8 cellular contexts compared by ENCODE assay signal in the genomic region with DNA sequence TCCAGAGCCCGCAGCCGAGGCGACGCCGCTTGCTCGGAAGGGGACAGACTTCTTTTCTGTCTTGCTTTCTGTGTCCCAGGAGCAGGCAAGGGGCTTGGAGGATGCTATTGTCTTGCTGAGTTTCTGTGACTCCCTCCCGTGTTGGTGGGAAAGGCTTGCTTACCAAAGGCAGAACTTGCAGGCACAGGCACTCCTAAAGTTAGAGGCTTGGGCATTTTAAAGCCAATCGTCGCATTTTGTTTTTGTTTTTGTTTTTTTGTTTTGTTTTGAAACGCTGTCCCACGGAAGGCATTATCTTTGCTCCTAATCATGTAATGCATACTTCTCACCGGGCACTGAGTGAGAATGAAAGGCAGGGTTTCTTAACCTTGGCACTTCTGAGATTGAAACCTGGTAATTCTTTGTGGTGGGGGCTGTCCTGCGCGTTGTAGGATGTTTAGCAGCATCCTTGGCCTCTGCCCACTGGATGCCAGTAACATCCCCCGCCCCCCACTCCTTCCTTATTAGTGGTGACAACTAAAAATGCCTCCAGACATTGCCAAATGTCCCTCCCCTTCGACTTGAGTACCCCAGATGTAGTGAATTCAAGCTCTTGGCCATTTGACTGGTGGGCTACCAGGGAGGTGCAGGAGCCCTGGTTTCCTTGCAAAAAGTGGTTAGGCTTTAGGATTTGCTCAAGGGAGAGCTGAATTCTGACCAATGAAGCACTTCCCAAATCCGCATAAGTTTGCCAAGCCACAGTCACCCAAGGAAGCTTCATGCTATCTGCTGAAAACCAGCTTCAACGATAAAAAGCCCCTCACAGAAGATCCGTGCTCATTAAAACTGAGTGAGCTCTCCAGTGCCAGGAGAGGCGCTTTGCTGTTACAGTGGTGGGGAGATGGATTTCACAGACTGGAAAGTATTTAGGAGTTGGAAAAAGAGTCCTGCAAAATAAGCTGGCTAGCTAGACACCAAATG. TPM values are rescaled to one million over a fixed set of nuclear protein-coding genes. Genes with fewer than 3 reads are reported as not detected.
DNase-seq lines count a peak whose midpoint lies in the region; ATAC-seq and TF ChIP-seq lines count a peak whose summit lies in the region.

No MANE protein-coding gene starts in this region.

- peak overlapping the region; percentile 91 for H4K91ac ChIP-seq in trophoblast cell (ENCODE audit: low read depth, low read length)

- H2BK12ac ChIP-seq in trophoblast cell (ENCODE audit: low read length) = no peak overlapping the region

- H3K79me2 ChIP-seq in fibroblast of lung (ENCODE audit: control insufficient read depth, insufficient read depth, low read length) = peaks cover 34% of the 10 kb centered on the region
- H3K79me2 ChIP-seq in trophoblast cell (ENCODE audit: control insufficient read depth, insufficient read depth, low read length, poor library complexity) = peaks cover 7% of the 10 kb centered on the region

- no peak for ATAC-seq in GM18498 (IDR thresholded peaks at IDR 0.05; ENCODE audit: unreplicated experiment)

- H3K27me3 ChIP-seq in fibroblast of lung (ENCODE audit: control insufficient read depth, insufficient read depth, low read length) (no peaks in the 10 kb centered on the region), trophoblast cell (ENCODE audit: insufficient read depth, low read length) (no peaks in the 10 kb centered on the region)

- H4K20me1 ChIP-seq in fibroblast of lung (ENCODE audit: control insufficient read depth, extremely low read depth, insufficient read depth, low read length) = no peaks in the 10 kb centered on the region

- TF ChIP-seq CTCF in fibroblast of lung (conservative IDR thresholded peaks at IDR 0.05 in 1 of 2, IDR thresholded peaks at IDR 0.05 in 1 of 2; ENCODE audit: low read depth in 1 of 2, low read length in 2 of 2) = peak; percentile 7 to 8

- peak overlapping the region; percentile 65 for H3K4ac ChIP-seq in trophoblast cell (ENCODE audit: low read depth, low read length)

- peak overlapping the region; percentile 97 for H4K8ac ChIP-seq in trophoblast cell (ENCODE audit: low read depth, low read length)

- peak overlapping the region; percentile 68 for H2BK120ac ChIP-seq in trophoblast cell (ENCODE audit: insufficient read depth, low read length, poor library complexity)

- DNase-seq in NCI-H446 (lab: John Stamatoyannopoulos, UW) (peak; percentile 10 to 29), NCI-H446 treated with DMSO at 0.1 percent for 48 hours (lab: John Stamatoyannopoulos, UW) (no peak), SK-N-MC (ENCODE audit: low read depth, low spot score) (no peak), fibroblast of lung (ENCODE audit: low read depth in 2 of 2) (peak; percentile 39 to 57), trophoblast cell (peak in 1 of 2 donors; percentile 32), foreskin melanocyte (no peak), NCI-H187 treated with DMSO at 0.1 percent for 48 hours (lab: John Stamatoyannopoulos, UW) (no peak)

- H3K27ac ChIP-seq in SK-N-MC = no peak overlapping the region; the same call in 1 of the 2 replicates
- peak overlapping the region; percentile 73 for H3K27ac ChIP-seq in fibroblast of lung (ENCODE audit: insufficient read depth, low read length)
- no peak overlapping the region for H3K27ac ChIP-seq in trophoblast cell (ENCODE audit: low read depth, low read length)

- H2AK5ac ChIP-seq in trophoblast cell (ENCODE audit: low read length) = no peak overlapping the region

- H4K12ac ChIP-seq in trophoblast cell (ENCODE audit: low read depth, low read length) = peak overlapping the region; percentile 98

- H3K14ac ChIP-seq in trophoblast cell (ENCODE audit: low read length) = peak overlapping the region; percentile 96

- H3K4me3 ChIP-seq in SK-N-MC (peak overlapping the region; percentile 94), fibroblast of lung (replicated peaks in 1 of 4; ENCODE audit: control extremely low read depth in 1 of 4, insufficient read depth in 1 of 4, low read depth in 3 of 4, low read length in 4 of 4) (peak overlapping the region; percentile 76 to 97 (median 90)), trophoblast cell (ENCODE audit: low read depth, low read length) (peak overlapping the region; percentile 88)

- H3K9me3 ChIP-seq in SK-N-MC (ENCODE audit: low read depth, low read length) (no peaks in the 10 kb centered on the region), fibroblast of lung (ENCODE audit: control insufficient read depth, insufficient read depth, low read depth, low read length) (no peaks in the 10 kb centered on the region), trophoblast cell (ENCODE audit: insufficient read depth, low read depth, low read length) (no peaks in the 10 kb centered on the region)

- WGBS in trophoblast cell (ENCODE audit: extremely low coverage, insufficient coverage, insufficient read length) = no CpG with 5 or more reads among the region's 20 CpGs

- no peaks in the 10 kb centered on the region for H3K36me3 ChIP-seq in SK-N-MC (ENCODE audit: insufficient read depth, low read length)
- H3K36me3 ChIP-seq in fibroblast of lung (ENCODE audit: control insufficient read depth, insufficient read depth, low read length) = no peaks in the 10 kb centered on the region
- no peaks in the 10 kb centered on the region for H3K36me3 ChIP-seq in trophoblast cell (ENCODE audit: control insufficient read depth in 1 of 2, insufficient read depth in 2 of 2, low read length in 2 of 2)

- peaks cover 9% of the 10 kb centered on the region for H3K79me1 ChIP-seq in trophoblast cell (ENCODE audit: low read length)

- H3K4me2 ChIP-seq in fibroblast of lung (ENCODE audit: extremely low read depth, insufficient read depth, low read length) (peak overlapping the region; percentile 98), trophoblast cell (ENCODE audit: low read length) (peak overlapping the region; percentile 73)

- H3K9ac ChIP-seq in SK-N-MC (ENCODE audit: insufficient read length) (peak overlapping the region; percentile 83), fibroblast of lung (ENCODE audit: insufficient read depth, low read length) (peak overlapping the region; percentile 92), trophoblast cell (ENCODE audit: low read length) (peak overlapping the region; percentile 6)

- peak overlapping the region; percentile 88 for H2AFZ ChIP-seq in fibroblast of lung (ENCODE audit: low read length)
- H2AFZ ChIP-seq in trophoblast cell (ENCODE audit: insufficient read depth, low read length, poor library complexity) = peak overlapping the region; percentile 96

- peaks cover 8% of the 10 kb centered on the region for H3K4me1 ChIP-seq in fibroblast of lung (ENCODE audit: control insufficient read depth, extremely low read depth, insufficient read depth, low read length)
- H3K4me1 ChIP-seq in trophoblast cell (ENCODE audit: control insufficient read depth in 1 of 2, insufficient read depth in 2 of 2, low read length in 2 of 2) = peaks cover 3 to 12% of the 10 kb centered on the region in 2 experiments

- peak overlapping the region; percentile 92 for H3K18ac ChIP-seq in trophoblast cell (ENCODE audit: low read length)

- H3K23ac ChIP-seq in trophoblast cell (ENCODE audit: low read length) = no peak overlapping the region

- no peak overlapping the region for H2BK5ac ChIP-seq in trophoblast cell (ENCODE audit: low read depth, low read length, poor library complexity)

RNA-seq across cellular contexts. Expression of a gene that starts 1.1 kb away (rescaled TPM):
- total RNA-seq in fibroblast of lung = 44.6 and 45.5 TPM in 2 replicates
- 87.2 and 101 TPM in 2 replicates for polyA plus RNA-seq in fibroblast of lung
- 52.9 and 63.9 TPM in 2 replicates for polyA plus RNA-seq in fibroblast of lung (2012)
- polyA minus RNA-seq in fibroblast of lung (ENCODE audit: low replicate concordance) = 52.3 and 68.8 TPM in 2 replicates
- polyA plus RNA-seq in trophoblast cell (2013) = 23.0 and 24.3 TPM in 2 replicates

RNA-seq across cellular contexts. Expression of a gene that starts 39.7 kb away (rescaled TPM):
- total RNA-seq in fibroblast of lung = not detected in 2 replicates
- polyA plus RNA-seq in fibroblast of lung = not detected in 2 replicates
- not detected in 2 replicates for polyA plus RNA-seq in fibroblast of lung (2012)
- polyA minus RNA-seq in fibroblast of lung (ENCODE audit: low replicate concordance) = not detected in 2 replicates
- not detected in 2 replicates for polyA plus RNA-seq in trophoblast cell (2013)

Comparison
In these comparisons a context has a peak if more than half of its experiments do, and no peak if none do; other contexts are left out.
1. DNase-seq: peak in NCI-H446 (2 of 2) and fibroblast of lung (2 of 2); none in NCI-H446 treated with DMSO at 0.1 percent for 48 hours (single experiment), SK-N-MC (single experiment), foreskin melanocyte (single experiment) and NCI-H187 treated with DMSO at 0.1 percent for 48 hours (single experiment).
2. H3K9ac ChIP-seq: peak in every context shown above with its lines; median percentile 92 in fibroblast of lung; 83 in SK-N-MC; 6 in trophoblast cell.
3. Peak in every context shown above with its lines, with median percentiles within 50 percentile points of each other: H3K4me3 ChIP-seq.